Comparison of ENCODE assay signal across 1 cellular context in genomic region chr9:36542355-36542754, GRCh38.
TF ChIP-seq lines count a peak whose summit lies in the region.

No MANE protein-coding gene starts in this region.

TF ChIP-seq in K562, 482 proteins besides CTCF, POLR2A, EP300 and RAD21 (continued from another document):
- TF ChIP-seq ZNF512 (tag; IDR thresholded peaks at IDR 0.05) (no peak), PRPF4 (IDR thresholded peaks at IDR 0.05; ENCODE audit: insufficient read depth, low read depth, low read length, poor library complexity, severe bottlenecking) (no peak), ARID3B (CRISPR knock-in tag; IDR thresholded peaks at IDR 0.05; ENCODE audit: borderline replicate concordance) (no peak), ZSCAN32 (CRISPR knock-in tag; IDR thresholded peaks at IDR 0.05) (no peak), OTX1 (CRISPR knock-in tag; IDR thresholded peaks at IDR 0.05) (no peak), HBP1 (CRISPR knock-in tag; IDR thresholded peaks at IDR 0.05) (no peak), ZNF766 (CRISPR knock-in tag; conservative IDR thresholded peaks at IDR 0.05) (no peak), RNF219 (CRISPR knock-in tag; IDR thresholded peaks at IDR 0.05) (no peak), ZNF324 (CRISPR knock-in tag; IDR thresholded peaks at IDR 0.05) (no peak), ZNF274 (IDR thresholded peaks at IDR 0.05; ENCODE audit: borderline replicate concordance, low read depth, low read length) (no peak)
